In the genomic region with DNA sequence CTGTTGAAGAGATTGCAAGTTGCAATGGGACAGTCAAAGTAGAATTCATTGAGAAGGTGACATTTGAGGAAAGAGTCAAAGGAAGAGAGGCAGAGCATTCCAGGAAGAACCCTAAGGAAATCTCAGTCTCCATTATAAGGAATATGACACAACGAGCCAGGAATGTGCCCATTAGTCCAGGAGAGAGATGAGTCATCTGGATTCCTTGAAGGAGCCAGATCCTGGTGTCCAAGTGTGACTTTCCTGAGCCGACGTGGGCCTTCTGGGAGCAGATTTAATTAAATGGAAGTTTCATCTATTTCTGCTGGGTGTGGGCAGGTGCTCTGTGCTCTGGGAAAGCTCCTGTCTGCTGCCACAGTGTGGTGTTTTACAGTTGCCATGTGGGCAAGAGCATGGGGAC, we compare ENCODE assay signal across 12 cellular contexts.
A peak's percentile ranks its signal among the peaks of the same experiment; 100 is the strongest.
DNase-seq lines count a peak whose midpoint lies in the region; ATAC-seq and TF ChIP-seq lines count a peak whose summit lies in the region.
"Had no signal": no experiment of that assay in that cellular context is flagged by ENCODE, and none has a peak within 500 bp of the region (broad histone marks: within the 10 kb centered on the region; RNA-seq: fewer than 3 reads in every experiment).

No MANE protein-coding gene starts in this region.

- in situ Hi-C loops in Caki2 (cut with HindIII; ENCODE audit: low pct_unique_long_range_greater_than_20kb, low sequenced_read_pairs) (no loop called here), Panc1 (cut with HindIII; ENCODE audit: low pct_unique_long_range_greater_than_20kb, low sequenced_read_pairs) (no loop called here)

- ATAC-seq in Panc1 (peak; percentile 99), esophagus mucosa (peak; percentile 54), omental fat pad (ENCODE audit: low FRiP score) (peak; percentile 83), GM18868 (IDR thresholded peaks at IDR 0.05; ENCODE audit: unreplicated experiment) (no peak), GM18858 (IDR thresholded peaks at IDR 0.05; ENCODE audit: unreplicated experiment) (no peak)

- POLR2A ChIA-PET in Panc1 (lab: Charles Lee): no interaction called here

- H3K27ac ChIP-seq in Panc1 (ENCODE audit: low read length): peak overlapping the region; percentile 67

- TF ChIP-seq CTCF in Panc1 (IDR thresholded peaks at IDR 0.05) (no peak), omental fat pad (IDR thresholded peaks at IDR 0.05) (no peak)

- intact Hi-C loops in Panc1 (cut with micrococcal nuclease; ENCODE audit: unreplicated experiment): no loop called here

- DNase-seq in Caki2 (ENCODE audit: low read depth): peak; percentile 87
- DNase-seq in Panc1 (ENCODE audit: low read depth, low spot score): peak; percentile 88
- no peak for DNase-seq in omental fat pad (ENCODE audit: low spot score)
- DNase-seq in NCI-H774 (lab: John Stamatoyannopoulos, UW): no peak
- no peak for DNase-seq in NCI-H82 treated with DMSO at 0.1 percent for 48 hours (lab: John Stamatoyannopoulos, UW; ENCODE audit: unreplicated experiment)
- DNase-seq: activated T-cell treated with anti-CD3 and anti-CD28 coated beads, Interleukin-2, amount 50 U/mL, for 24 hours; GDM1; glutamatergic neuron had no signal

- 0 out of 2 replicates have a peak, but pooled peaks cover 3% of the 10 kb centered on the region for H3K36me3 ChIP-seq in Panc1 (ENCODE audit: control insufficient read depth, insufficient read depth, low read length)

- peak overlapping the region in 1 of 2 experiments; percentile 9; a peak in 1 of 4 replicates for H3K4me3 ChIP-seq in Panc1 (ENCODE audit: low read depth in 2 of 2, low read length in 2 of 2)
- H3K4me3 ChIP-seq: skin epidermis had no signal

- H3K4me1 ChIP-seq in Panc1 (ENCODE audit: control insufficient read depth, insufficient read depth, low read length): peaks cover 10% of the 10 kb centered on the region

- CTCF ChIA-PET in Panc1 (lab: Charles Lee): no interaction called here

- H3K27me3 ChIP-seq in Panc1 (ENCODE audit: control insufficient read depth, insufficient read depth, low read length): no peaks in the 10 kb centered on the region

- peaks cover 16% of the 10 kb centered on the region for H3K9me3 ChIP-seq in Panc1 (ENCODE audit: control insufficient read depth, insufficient read depth, low read depth, low read length)

- BruUV-seq in Panc1 (replicated peaks; lab: Mats Ljungman, UMichigan): no TSS peak

Comparison
In these comparisons a context has a peak if more than half of its experiments do, and no peak if none do; other contexts are left out.
1. DNase-seq: peak in Caki2 (single experiment) and Panc1 (single experiment); none in omental fat pad (single experiment), NCI-H774 (single experiment) and NCI-H82 treated with DMSO at 0.1 percent for 48 hours (single experiment).
2. ATAC-seq: peak in Panc1 (single experiment), esophagus mucosa (single experiment) and omental fat pad (single experiment); none in GM18868 (single experiment) and GM18858 (single experiment).